ENCODE assay signal across 1 cellular context in genomic region chr3:30034246-30034991, GRCh38.
TF ChIP-seq lines count a peak whose summit lies in the region.

No MANE protein-coding gene starts in this region.

TF ChIP-seq in HepG2, 621 proteins besides CTCF, POLR2A, EP300 and RAD21:
- TF ChIP-seq, protein P1, sequence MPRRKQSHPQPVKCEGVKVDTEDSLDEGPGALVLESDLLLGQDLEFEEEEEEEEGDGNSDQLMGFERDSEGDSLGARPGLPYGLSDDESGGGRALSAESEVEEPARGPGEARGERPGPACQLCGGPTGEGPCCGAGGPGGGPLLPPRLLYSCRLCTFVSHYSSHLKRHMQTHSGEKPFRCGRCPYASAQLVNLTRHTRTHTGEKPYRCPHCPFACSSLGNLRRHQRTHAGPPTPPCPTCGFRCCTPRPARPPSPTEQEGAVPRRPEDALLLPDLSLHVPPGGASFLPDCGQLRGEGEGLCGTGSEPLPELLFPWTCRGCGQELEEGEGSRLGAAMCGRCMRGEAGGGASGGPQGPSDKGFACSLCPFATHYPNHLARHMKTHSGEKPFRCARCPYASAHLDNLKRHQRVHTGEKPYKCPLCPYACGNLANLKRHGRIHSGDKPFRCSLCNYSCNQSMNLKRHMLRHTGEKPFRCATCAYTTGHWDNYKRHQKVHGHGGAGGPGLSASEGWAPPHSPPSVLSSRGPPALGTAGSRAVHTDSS (CRISPR knock-in tag; conservative IDR thresholded peaks at IDR 0.05): no peak
- peak; percentile 97 for TF ChIP-seq HNRNPK (IDR thresholded peaks at IDR 0.05; ENCODE audit: low read depth, low read length, poor library complexity, severe bottlenecking)
- TF ChIP-seq U2AF2 (IDR thresholded peaks at IDR 0.05; ENCODE audit: low read depth, low read length): peak; percentile 73; the same call in 1 of the 2 replicates
TF ChIP-seq in HepG2: peak in this region for 2.
